In the genomic region with DNA sequence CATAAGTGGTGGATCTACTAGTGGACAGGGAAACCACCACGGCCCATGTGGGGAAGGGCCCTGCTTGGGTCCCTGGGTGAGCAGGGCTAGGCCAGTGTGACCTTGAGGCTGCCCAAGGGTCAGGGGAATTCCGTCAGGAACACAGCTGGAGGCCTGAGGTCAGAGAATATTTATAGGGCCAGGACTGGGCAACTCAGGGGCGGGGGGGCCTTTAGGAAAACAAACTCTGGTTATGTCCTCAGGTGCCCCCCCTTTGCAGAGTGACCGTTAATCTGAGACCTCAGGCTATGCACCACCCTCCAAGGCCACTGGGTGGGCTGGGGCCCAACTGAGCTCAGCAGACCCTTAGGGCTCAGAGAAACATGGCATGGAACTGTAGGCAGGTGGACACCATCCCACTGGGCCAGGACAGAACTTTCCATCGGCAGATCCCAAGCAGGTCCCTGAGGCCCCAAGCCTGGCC, we compare ENCODE assay signal across 11 cellular contexts. TPM values are rescaled to one million over a fixed set of nuclear protein-coding genes. Genes with fewer than 3 reads are reported as not detected.
DNase-seq lines count a peak whose midpoint lies in the region; ATAC-seq and TF ChIP-seq lines count a peak whose summit lies in the region.
"Had no signal": no experiment of that assay in that cellular context is flagged by ENCODE, and none has a peak within 500 bp of the region (broad histone marks: within the 10 kb centered on the region; RNA-seq: fewer than 3 reads in every experiment).

No MANE protein-coding gene starts in this region.

- H3K9ac ChIP-seq in iPS-20b (ENCODE audit: low read depth, low read length) (no peak overlapping the region), colonic mucosa (ENCODE audit: low read depth in 2 of 2, low read length in 2 of 2) (no peak overlapping the region)

- no peaks in the 10 kb centered on the region for H3K27me3 ChIP-seq in iPS-20b (ENCODE audit: insufficient read depth, low read length)
- H3K27me3 ChIP-seq in colonic mucosa = no peaks in the 10 kb centered on the region

- H3K36me3 Mint-ChIP-seq in activated CD4-positive, alpha-beta T cell treated with anti-CD3 and anti-CD28 coated beads for 36 hours (ENCODE audit: low read depth) = peaks cover 37% of the 10 kb centered on the region
- H3K36me3 Mint-ChIP-seq in activated T-helper 1 cell treated with anti-CD3 and anti-CD28 coated beads, Interleukin-12 subunit alpha, Interleukin-12 subunit beta, Interleukin-2, Interleukin-4 antibody, amounts not matched to agents 30 ng/mL and 10 ng/mL and 1 ng/mL, durations not matched to agents 14 hours and 24 hours and 36 hours (ENCODE audit: low read depth) = peaks cover 16% of the 10 kb centered on the region
- peaks cover 33 to 52% of the 10 kb centered on the region in 2 donors for H3K36me3 Mint-ChIP-seq in stimulated activated naive B cell treated with anti-CD40 and anti-IgM and Interleukin-4, amounts not matched to agents 10 μg/mL and 1 μg/mL and 100 μg/mL, for 72 hours

- no peaks in the 10 kb centered on the region for H3K9me3 Mint-ChIP-seq in activated CD4-positive, alpha-beta T cell treated with anti-CD3 and anti-CD28 coated beads for 36 hours (ENCODE audit: low read depth)
- no peaks in the 10 kb centered on the region for H3K9me3 Mint-ChIP-seq in activated T-helper 1 cell treated with anti-CD3 and anti-CD28 coated beads, Interleukin-12 subunit alpha, Interleukin-12 subunit beta, Interleukin-2, Interleukin-4 antibody, amounts not matched to agents 30 ng/mL and 10 ng/mL and 1 ng/mL, durations not matched to agents 14 hours and 24 hours and 36 hours
- H3K9me3 Mint-ChIP-seq in stimulated activated naive B cell treated with anti-CD40 and anti-IgM and Interleukin-4, amounts not matched to agents 10 μg/mL and 1 μg/mL and 100 μg/mL, for 72 hours = no peaks in the 10 kb centered on the region

- H3K4me1 Mint-ChIP-seq in activated CD4-positive, alpha-beta T cell treated with anti-CD3 and anti-CD28 coated beads for 36 hours = peaks cover 68% of the 10 kb centered on the region
- peaks cover 70% of the 10 kb centered on the region for H3K4me1 Mint-ChIP-seq in activated T-helper 1 cell treated with anti-CD3 and anti-CD28 coated beads, Interleukin-12 subunit alpha, Interleukin-12 subunit beta, Interleukin-2, Interleukin-4 antibody, amounts not matched to agents 30 ng/mL and 10 ng/mL and 1 ng/mL, durations not matched to agents 14 hours and 24 hours and 36 hours (ENCODE audit: low read depth)
- peaks cover 48 to 95% of the 10 kb centered on the region in 2 donors for H3K4me1 Mint-ChIP-seq in stimulated activated naive B cell treated with anti-CD40 and anti-IgM and Interleukin-4, amounts not matched to agents 10 μg/mL and 1 μg/mL and 100 μg/mL, for 72 hours

- H3K27ac ChIP-seq in iPS-20b (ENCODE audit: low read length) (peak overlapping the region; percentile 14), colonic mucosa (no peak overlapping the region)

- intact Hi-C loops in activated CD4-positive, alpha-beta T cell treated with anti-CD3 and anti-CD28 coated beads for 36 hours (cut with DNase I, micrococcal nuclease) = no loop called here
- intact Hi-C loops in activated T-helper 1 cell treated with anti-CD3 and anti-CD28 coated beads, Interleukin-12 subunit alpha, Interleukin-12 subunit beta, Interleukin-2, Interleukin-4 antibody, amounts not matched to agents 30 ng/mL and 10 ng/mL and 1 ng/mL, durations not matched to agents 14 hours and 24 hours and 36 hours (cut with micrococcal nuclease) = no loop called here
- intact Hi-C loops in colonic mucosa (cut with DNase I) = loop anchor here (5.0 kb wide), 1 partner anchor 36 kb away; no protein-coding TSS in a partner anchor

- ATAC-seq in activated CD4-positive, alpha-beta T cell treated with anti-CD3 and anti-CD28 coated beads for 36 hours = no peak
- no peak for ATAC-seq in stimulated activated naive B cell treated with anti-CD40 and anti-IgM and Interleukin-4, amounts not matched to agents 10 μg/mL and 1 μg/mL and 100 μg/mL, for 72 hours (replicated peaks)
- ATAC-seq: activated CD8-positive, alpha-beta memory T cell treated with anti-CD3 and anti-CD28 coated beads, Interleukin-2, amount 10 ng/mL, durations not matched to agents 7 days and 5 days had no signal

- H3K4me1 ChIP-seq in iPS-20b (ENCODE audit: insufficient read depth, low read length) (peaks cover 31% of the 10 kb centered on the region), colonic mucosa (peaks cover 11% of the 10 kb centered on the region)

- peak; percentile 6 for DNase-seq in activated CD4-positive, alpha-beta T cell treated with anti-CD3 and anti-CD28 coated beads for 36 hours
- DNase-seq in activated CD4-positive, alpha-beta T cell treated with anti-CD3 and anti-CD28 coated beads for 1 hour = no peak
- DNase-seq in activated T-helper 1 cell treated with anti-CD3 and anti-CD28 coated beads, Interleukin-12 subunit alpha, Interleukin-12 subunit beta, Interleukin-2, Interleukin-4 antibody, amounts not matched to agents 30 ng/mL and 10 ng/mL and 1 ng/mL, durations not matched to agents 14 hours and 24 hours and 36 hours (ENCODE audit: low spot score) = no peak
- no peak for DNase-seq in stimulated activated naive B cell treated with anti-CD40 and anti-IgM and Interleukin-4, amounts not matched to agents 10 μg/mL and 1 μg/mL and 100 μg/mL, for 72 hours
- DNase-seq in NCI-H748 treated with DMSO at 0.1 percent for 48 hours (lab: John Stamatoyannopoulos, UW) = no peak
- no peak for DNase-seq in colonic mucosa
- DNase-seq in NCI-H2081 treated with DMSO at 0.1 percent for 48 hours (lab: John Stamatoyannopoulos, UW) = no peak
- DNase-seq: activated CD8-positive, alpha-beta memory T cell treated with anti-CD3 and anti-CD28 coated beads, Interleukin-2, amount 10 ng/mL, durations not matched to agents 7 days and 5 days; kidney; RPMI8226 had no signal

- H3K4me3 ChIP-seq in iPS-20b (ENCODE audit: low read length) (peak overlapping the region; percentile 36; the same call in 1 of the 2 replicates), colonic mucosa (no peak overlapping the region)

- POLR2A ChIA-PET in activated CD4-positive, alpha-beta T cell treated with anti-CD3 and anti-CD28 coated beads for 36 hours (lab: Charles Lee) = no interaction called here

- peak overlapping the region; percentile 67 for H3K27ac Mint-ChIP-seq in activated CD4-positive, alpha-beta T cell treated with anti-CD3 and anti-CD28 coated beads for 36 hours
- no peak overlapping the region for H3K27ac Mint-ChIP-seq in activated T-helper 1 cell treated with anti-CD3 and anti-CD28 coated beads, Interleukin-12 subunit alpha, Interleukin-12 subunit beta, Interleukin-2, Interleukin-4 antibody, amounts not matched to agents 30 ng/mL and 10 ng/mL and 1 ng/mL, durations not matched to agents 14 hours and 24 hours and 36 hours
- H3K27ac Mint-ChIP-seq in stimulated activated naive B cell treated with anti-CD40 and anti-IgM and Interleukin-4, amounts not matched to agents 10 μg/mL and 1 μg/mL and 100 μg/mL, for 72 hours = peak overlapping the region; percentile 60

- H3K9me3 ChIP-seq in iPS-20b (ENCODE audit: insufficient read depth, low read depth, low read length) (no peaks in the 10 kb centered on the region), colonic mucosa (no peaks in the 10 kb centered on the region)

- H3K4me3 Mint-ChIP-seq in activated CD4-positive, alpha-beta T cell treated with anti-CD3 and anti-CD28 coated beads for 36 hours = no peak overlapping the region
- H3K4me3 Mint-ChIP-seq in activated T-helper 1 cell treated with anti-CD3 and anti-CD28 coated beads, Interleukin-12 subunit alpha, Interleukin-12 subunit beta, Interleukin-2, Interleukin-4 antibody, amounts not matched to agents 30 ng/mL and 10 ng/mL and 1 ng/mL, durations not matched to agents 14 hours and 24 hours and 36 hours = peak overlapping the region; percentile 53
- peak overlapping the region; percentile 36 to 46 for H3K4me3 Mint-ChIP-seq in stimulated activated naive B cell treated with anti-CD40 and anti-IgM and Interleukin-4, amounts not matched to agents 10 μg/mL and 1 μg/mL and 100 μg/mL, for 72 hours

- H3K27me3 Mint-ChIP-seq in activated CD4-positive, alpha-beta T cell treated with anti-CD3 and anti-CD28 coated beads for 36 hours = no peaks in the 10 kb centered on the region
- no peaks in the 10 kb centered on the region for H3K27me3 Mint-ChIP-seq in activated T-helper 1 cell treated with anti-CD3 and anti-CD28 coated beads, Interleukin-12 subunit alpha, Interleukin-12 subunit beta, Interleukin-2, Interleukin-4 antibody, amounts not matched to agents 30 ng/mL and 10 ng/mL and 1 ng/mL, durations not matched to agents 14 hours and 24 hours and 36 hours (ENCODE audit: insufficient read depth)
- H3K27me3 Mint-ChIP-seq in stimulated activated naive B cell treated with anti-CD40 and anti-IgM and Interleukin-4, amounts not matched to agents 10 μg/mL and 1 μg/mL and 100 μg/mL, for 72 hours = no peaks in the 10 kb centered on the region
- H3K27me3 Mint-ChIP-seq: activated CD8-positive, alpha-beta memory T cell treated with anti-CD3 and anti-CD28 coated beads, Interleukin-2, amount 10 ng/mL, durations not matched to agents 7 days and 5 days had no signal

- H3K36me3 ChIP-seq in iPS-20b (ENCODE audit: insufficient read depth, low read depth, low read length) = 0 out of 2 replicates have a peak, but pooled peaks cover 3% of the 10 kb centered on the region
- H3K36me3 ChIP-seq in colonic mucosa = no peaks in the 10 kb centered on the region

- no peak for TF ChIP-seq CTCF in colonic mucosa (IDR thresholded peaks at IDR 0.05)

- CTCF ChIA-PET in activated CD4-positive, alpha-beta T cell treated with anti-CD3 and anti-CD28 coated beads for 36 hours (lab: Charles Lee) = interaction anchor here (0.7 to 3.3 kb wide), 7 partner anchors 15 to 103 kb away, joined by 3 to 32 read pairs (median 3); a partner anchor contains a TSS

RNA-seq across cellular contexts. Expression of a gene that starts 2.5 kb away (rescaled TPM):
- total RNA-seq in activated CD4-positive, alpha-beta T cell treated with anti-CD3 and anti-CD28 coated beads for 36 hours = 10 to 100 TPM; 85.0 to 93.5 TPM
- total RNA-seq in activated T-helper 1 cell treated with anti-CD3 and anti-CD28 coated beads, Interleukin-12 subunit alpha, Interleukin-12 subunit beta, Interleukin-2, Interleukin-4 antibody, amounts not matched to agents 30 ng/mL and 10 ng/mL and 1 ng/mL, durations not matched to agents 14 hours and 24 hours and 36 hours = 94.3 and 98.6 TPM in 2 replicates
- 10 to 100 TPM; 44.2 to 45.0 TPM for total RNA-seq in colonic mucosa

RNA-seq across cellular contexts. Expression of a gene that starts 9.1 kb away (rescaled TPM):
- 10 to 100 TPM; 52.9 to 59.2 TPM for total RNA-seq in activated CD4-positive, alpha-beta T cell treated with anti-CD3 and anti-CD28 coated beads for 36 hours
- 57.1 and 59.5 TPM in 2 replicates for total RNA-seq in activated T-helper 1 cell treated with anti-CD3 and anti-CD28 coated beads, Interleukin-12 subunit alpha, Interleukin-12 subunit beta, Interleukin-2, Interleukin-4 antibody, amounts not matched to agents 30 ng/mL and 10 ng/mL and 1 ng/mL, durations not matched to agents 14 hours and 24 hours and 36 hours
- total RNA-seq in colonic mucosa = 1 to 10 TPM; 5.4 to 8.1 TPM

RNA-seq across cellular contexts. Expression of a gene that starts 11.0 kb away (rescaled TPM):
- under 1 TPM; 0.59 to 0.74 TPM for total RNA-seq in activated CD4-positive, alpha-beta T cell treated with anti-CD3 and anti-CD28 coated beads for 36 hours
- 0.47 TPM in 1 of 2 replicates, not detected in the other for total RNA-seq in activated T-helper 1 cell treated with anti-CD3 and anti-CD28 coated beads, Interleukin-12 subunit alpha, Interleukin-12 subunit beta, Interleukin-2, Interleukin-4 antibody, amounts not matched to agents 30 ng/mL and 10 ng/mL and 1 ng/mL, durations not matched to agents 14 hours and 24 hours and 36 hours
- total RNA-seq in colonic mucosa = under 1 TPM; 0.25 to 0.27 TPM

RNA-seq across cellular contexts. Expression of a gene that starts 38.5 kb away (rescaled TPM):
- total RNA-seq in activated CD4-positive, alpha-beta T cell treated with anti-CD3 and anti-CD28 coated beads for 36 hours = 10 to 100 TPM; 52.8 to 68.7 TPM
- total RNA-seq in activated T-helper 1 cell treated with anti-CD3 and anti-CD28 coated beads, Interleukin-12 subunit alpha, Interleukin-12 subunit beta, Interleukin-2, Interleukin-4 antibody, amounts not matched to agents 30 ng/mL and 10 ng/mL and 1 ng/mL, durations not matched to agents 14 hours and 24 hours and 36 hours = 105 and 110 TPM in 2 replicates
- 100 to 1,000 TPM in 1 of 2 donors, 10 to 100 TPM in 1; 90.6 to 103 TPM for total RNA-seq in colonic mucosa

RNA-seq across cellular contexts. Expression of a gene that starts 42.0 kb away (rescaled TPM):
- total RNA-seq in activated CD4-positive, alpha-beta T cell treated with anti-CD3 and anti-CD28 coated beads for 36 hours = 100 to 1,000 TPM in 1 of 2 experiments, 10 to 100 TPM in 1; 95.2 to 113 TPM
- 105 and 107 TPM in 2 replicates for total RNA-seq in activated T-helper 1 cell treated with anti-CD3 and anti-CD28 coated beads, Interleukin-12 subunit alpha, Interleukin-12 subunit beta, Interleukin-2, Interleukin-4 antibody, amounts not matched to agents 30 ng/mL and 10 ng/mL and 1 ng/mL, durations not matched to agents 14 hours and 24 hours and 36 hours
- 10 to 100 TPM; 65.7 to 67.0 TPM for total RNA-seq in colonic mucosa
